ENCODE assay signal across 16 cellular contexts in genomic region chr10:116989439-116989838, GRCh38. TPM values are rescaled to one million over a fixed set of nuclear protein-coding genes. Genes with fewer than 3 reads are reported as not detected.
"Had no signal": no experiment of that assay in that cellular context is flagged by ENCODE, and none has a peak within 500 bp of the region (broad histone marks: within the 10 kb centered on the region; RNA-seq: fewer than 3 reads in every experiment).

No MANE protein-coding gene starts in this region.

- H3K9ac ChIP-seq: parathyroid adenoma had no signal

- H3K27me3 Mint-ChIP-seq: central memory CD8-positive, alpha-beta T cell; dendritic cell treated with granulocyte-macrophage colony-stimulating factor and Interleukin-4, amounts not matched to agents 40 ng/mL and 50 ng/mL, for 4 days had no signal

- DNase-seq: activated CD4-positive, alpha-beta T cell treated with anti-CD3 and anti-CD28 coated beads for 4 hours; activated CD8-positive, alpha-beta T cell treated with anti-CD3 and anti-CD28 coated beads, Interleukin-2, amount 10 ng/mL, durations not matched to agents 7 days and 5 days; activated naive CD4-positive, alpha-beta T cell treated with anti-CD3 and anti-CD28 coated beads for 36 hours; left ventricle myocardium inferior; stomach; T-helper 9 cell; tibial artery had no signal

- H3K36me3 ChIP-seq: esophagus muscularis mucosa, left ventricle myocardium inferior, stomach, tibial artery, vagina had no signal

- H3K4me1 Mint-ChIP-seq: central memory CD8-positive, alpha-beta T cell; memory B cell had no signal

- H3K27me3 ChIP-seq: esophagus muscularis mucosa, stomach, tibial artery, vagina had no signal

- H3K9me3 Mint-ChIP-seq: activated naive CD4-positive, alpha-beta T cell treated with anti-CD3 and anti-CD28 coated beads for 36 hours; central memory CD8-positive, alpha-beta T cell; dendritic cell treated with granulocyte-macrophage colony-stimulating factor and Interleukin-4, amounts not matched to agents 40 ng/mL and 50 ng/mL, for 4 days; memory B cell; neural crest cell had no signal

- H3K9me3 ChIP-seq: esophagus muscularis mucosa, left ventricle myocardium inferior, stomach, tibial artery, vagina had no signal

- H2AFZ ChIP-seq: parathyroid adenoma had no signal

- ATAC-seq: activated CD8-positive, alpha-beta T cell treated with anti-CD3 and anti-CD28 coated beads, Interleukin-2, amount 10 ng/mL, durations not matched to agents 7 days and 5 days had no signal

- H3K36me3 Mint-ChIP-seq: memory B cell had no signal

- H3K4me3 ChIP-seq: esophagus muscularis mucosa, left ventricle myocardium inferior, skin epidermis, stomach, tibial artery, vagina had no signal

- H3K4me3 Mint-ChIP-seq: activated CD8-positive, alpha-beta T cell treated with anti-CD3 and anti-CD28 coated beads, Interleukin-2, amount 10 ng/mL, durations not matched to agents 7 days and 5 days; activated naive CD4-positive, alpha-beta T cell treated with anti-CD3 and anti-CD28 coated beads for 36 hours; central memory CD8-positive, alpha-beta T cell; dendritic cell treated with granulocyte-macrophage colony-stimulating factor and Interleukin-4, amounts not matched to agents 40 ng/mL and 50 ng/mL, for 4 days; memory B cell; neural crest cell had no signal

- H3K27ac Mint-ChIP-seq: activated CD8-positive, alpha-beta T cell treated with anti-CD3 and anti-CD28 coated beads, Interleukin-2, amount 10 ng/mL, durations not matched to agents 7 days and 5 days; activated naive CD4-positive, alpha-beta T cell treated with anti-CD3 and anti-CD28 coated beads for 36 hours; dendritic cell treated with granulocyte-macrophage colony-stimulating factor and Interleukin-4, amounts not matched to agents 40 ng/mL and 50 ng/mL, for 4 days; memory B cell had no signal

- H3K4me1 ChIP-seq: esophagus muscularis mucosa, left ventricle myocardium inferior, tibial artery, vagina had no signal

- H3K27ac ChIP-seq: esophagus muscularis mucosa, left ventricle myocardium inferior, parathyroid adenoma, skin epidermis, stomach, tibial artery, vagina, VCaP had no signal

RNA-seq across cellular contexts. Expression of gene SHTN1, which starts 15.5 kb away (rescaled TPM):
- total RNA-seq: activated CD8-positive, alpha-beta T cell treated with anti-CD3 and anti-CD28 coated beads, Interleukin-2, amount 10 ng/mL, durations not matched to agents 7 days and 5 days had no signal
